ENCODE assay signal across 27 cellular contexts in the genomic region with DNA sequence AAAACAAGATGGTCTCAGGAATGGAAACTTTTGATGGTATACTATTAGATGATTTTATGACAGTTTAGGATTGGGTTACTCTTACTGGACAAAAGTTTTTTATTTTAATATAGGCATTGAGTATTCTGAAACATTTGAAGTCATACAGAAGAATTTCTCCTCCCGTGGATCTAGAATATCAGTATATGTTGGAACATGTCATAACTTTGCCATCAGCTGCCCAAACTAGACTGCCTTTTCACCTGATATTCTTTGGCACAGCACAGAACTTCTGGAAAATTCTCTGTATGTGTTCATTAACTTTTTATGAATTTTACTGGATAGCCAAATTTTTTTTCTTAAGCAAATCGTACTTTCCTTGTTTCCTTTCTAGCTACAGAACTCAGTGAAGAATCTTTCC.
DNase-seq lines count a peak whose midpoint lies in the region; ATAC-seq, FAIRE-seq and TF ChIP-seq lines count a peak whose summit lies in the region.
"Had no signal": no experiment of that assay in that cellular context is flagged by ENCODE, and none has a peak within 500 bp of the region (broad histone marks: within the 10 kb centered on the region; RNA-seq: fewer than 3 reads in every experiment).

No MANE protein-coding gene starts in this region.

- peaks cover 0 to 1% (median 0%) of the 10 kb centered on the region in 7 donors for H3K9me3 Mint-ChIP-seq in CD14-positive monocyte
- H3K9me3 Mint-ChIP-seq: CD4-positive, alpha-beta memory T cell; CD4-positive, CD25-positive, alpha-beta regulatory T cell; CD8-positive, alpha-beta memory T cell had no signal

- H3F3A ChIP-seq in SK-N-SH (replicated peaks; ENCODE audit: insufficient read depth) = peaks cover 9% of the 10 kb centered on the region

- no peak for TF ChIP-seq EP300 in SK-N-SH (IDR thresholded peaks at IDR 0.05; ENCODE audit: borderline replicate concordance in 1 of 2, low read depth in 1 of 2, low read length in 1 of 2)

- dilution Hi-C loops in keratinocyte (cut with MboI; ENCODE audit: extremely low pct_ligation_motif_present, low sequenced_read_pairs) = no loop called here

- POLR2A ChIA-PET in SK-N-SH (lab: Yijun Ruan, JAX) = no interaction called here

- H3K27me3 ChIP-seq in SK-N-SH (ENCODE audit: insufficient read depth) = no peaks in the 10 kb centered on the region
- H3K27me3 ChIP-seq in bronchial epithelial cell (ENCODE audit: control insufficient read depth, insufficient read depth, low read length) = no peaks in the 10 kb centered on the region
- no peaks in the 10 kb centered on the region for H3K27me3 ChIP-seq in foreskin keratinocyte
- no peaks in the 10 kb centered on the region for H3K27me3 ChIP-seq in keratinocyte (ENCODE audit: control insufficient read depth, extremely low read depth, insufficient read depth, low read length)
- H3K27me3 ChIP-seq: BLaER1 treated with 17β-estradiol and CSF1 and Interleukin-3, amounts not matched to agents 10 nM and 100 nM had no signal

- intact Hi-C loops in CD14-positive monocyte (cut with micrococcal nuclease) = no loop called here

- H4K20me1 ChIP-seq in SK-N-SH (ENCODE audit: insufficient read depth) (no peaks in the 10 kb centered on the region), keratinocyte (ENCODE audit: control insufficient read depth, extremely low read depth, insufficient read depth, low read length) (no peaks in the 10 kb centered on the region)
- H4K20me1 ChIP-seq: BLaER1 treated with 17β-estradiol and CSF1 and Interleukin-3, amounts not matched to agents 10 nM and 100 nM had no signal

- WGBS in SK-N-SH (ENCODE audit: low lambda C conversion rate) = 95% methylated on average over 2 of the region's 2 CpGs

- DNase-seq in SK-N-SH (no peak), bronchial epithelial cell (ENCODE audit: low read depth) (peak; percentile 68), foreskin keratinocyte (peak; percentile 7 to 47), keratinocyte (ENCODE audit: low read depth, low spot score) (no peak), CD14-positive monocyte (ENCODE audit: low spot score) (no peak), NCI-H510A (lab: John Stamatoyannopoulos, UW) (no peak)
- DNase-seq: AML-193; CD4-positive, alpha-beta memory T cell; CD4-positive, CD25-positive, alpha-beta regulatory T cell; CD8-positive, alpha-beta memory T cell; COR-L47; DMS 273 treated with DMSO at 0.1 percent for 48 hours; DMS153; DMS53; DMS79; DND-41; EL; GDM1 had no signal

- ATAC-seq in SK-N-SH treated with all-trans-retinoic acid at 6 μM for 48 hours (no peak), foreskin keratinocyte (no peak)
- ATAC-seq: A549, GM12878 had no signal

- no peak for TF ChIP-seq RAD21 in SK-N-SH (IDR thresholded peaks at IDR 0.05; ENCODE audit: low read length)

- no peak for FAIRE-seq in bronchial epithelial cell (lab: Jason Lieb, UNC)
- FAIRE-seq in keratinocyte (lab: Jason Lieb, UNC) = peak; percentile 79
- FAIRE-seq: GM12878, GM12892, GM18507 had no signal

- H3K9ac ChIP-seq in SK-N-SH (no peak overlapping the region), keratinocyte (ENCODE audit: control insufficient read depth, extremely low read depth, insufficient read depth, low read length) (no peak overlapping the region)
- H3K9ac ChIP-seq: BLaER1 treated with 17β-estradiol and CSF1 and Interleukin-3, amounts not matched to agents 10 nM and 100 nM had no signal

- CTCF ChIA-PET in SK-N-SH (lab: Yijun Ruan, JAX) = no interaction called here

- H3K4me1 ChIP-seq in SK-N-SH (ENCODE audit: control insufficient read depth in 1 of 2, insufficient read depth in 2 of 2, low read depth in 1 of 2, low read length in 1 of 2) = no peaks in the 10 kb centered on the region
- H3K4me1 ChIP-seq in foreskin keratinocyte = no peaks in the 10 kb centered on the region
- peaks cover 3% of the 10 kb centered on the region for H3K4me1 ChIP-seq in keratinocyte (ENCODE audit: control insufficient read depth, extremely low read depth, insufficient read depth, low read length)
- H3K4me1 ChIP-seq: A549 had no signal

- H3K4me2 ChIP-seq in SK-N-SH (no peak overlapping the region), keratinocyte (ENCODE audit: control insufficient read depth, extremely low read depth, insufficient read depth, low read depth, low read length) (no peak overlapping the region)
- H3K4me2 ChIP-seq: A549; BLaER1 treated with 17β-estradiol and CSF1 and Interleukin-3, amounts not matched to agents 10 nM and 100 nM had no signal

- H3K27ac ChIP-seq in SK-N-SH (ENCODE audit: low read depth in 2 of 2, low read length in 1 of 2) (no peak overlapping the region), foreskin keratinocyte (no peak overlapping the region), keratinocyte (ENCODE audit: control insufficient read depth, insufficient read depth, low read length) (no peak overlapping the region)
- H3K27ac ChIP-seq: 22Rv1; A549; BLaER1 treated with 17β-estradiol and CSF1 and Interleukin-3, amounts not matched to agents 10 nM and 100 nM; C4-2B had no signal

- no peaks in the 10 kb centered on the region for H3K9me3 ChIP-seq in SK-N-SH
- no peaks in the 10 kb centered on the region for H3K9me3 ChIP-seq in keratinocyte (ENCODE audit: control insufficient read depth, low read depth, low read length)
- H3K9me3 ChIP-seq: A549; BLaER1 treated with 17β-estradiol and CSF1 and Interleukin-3, amounts not matched to agents 10 nM and 100 nM had no signal

- TF ChIP-seq CTCF in SK-N-SH (IDR thresholded peaks at IDR 0.05) (no peak), bronchial epithelial cell (IDR thresholded peaks at IDR 0.05; ENCODE audit: insufficient read depth, low read length, severe bottlenecking) (no peak), foreskin keratinocyte (conservative IDR thresholded peaks at IDR 0.05) (no peak), keratinocyte (optimal IDR thresholded peaks at IDR 0.05 in 1 of 3, IDR thresholded peaks at IDR 0.05 in 1 of 3, conservative IDR thresholded peaks at IDR 0.05 in 1 of 3; ENCODE audit: extremely low read depth in 1 of 3, insufficient read depth in 2 of 3, low read length in 3 of 3) (no peak), CD14-positive monocyte (IDR thresholded peaks at IDR 0.05) (no peak)

- H2AFZ ChIP-seq in SK-N-SH (ENCODE audit: low read depth) = 0 out of 2 replicates have a peak overlapping the region, but pooled peaks have one; percentile 11
- no peak overlapping the region for H2AFZ ChIP-seq in keratinocyte (ENCODE audit: control insufficient read depth, low read length)

- H3K9me1 ChIP-seq in keratinocyte (ENCODE audit: control insufficient read depth, extremely low read depth, insufficient read depth, low read length) = no peaks in the 10 kb centered on the region

- no peak overlapping the region for H3K27ac Mint-ChIP-seq in CD14-positive monocyte
- H3K27ac Mint-ChIP-seq: B cell; CD4-positive, alpha-beta memory T cell; CD8-positive, alpha-beta memory T cell had no signal

- peaks cover 43 to 69% of the 10 kb centered on the region in 2 donors for H3K36me3 Mint-ChIP-seq in CD14-positive monocyte

- H3K36me3 ChIP-seq in SK-N-SH (replicated peaks in 1 of 2; ENCODE audit: control insufficient read depth in 1 of 2, insufficient read depth in 2 of 2, low read length in 1 of 2) (peaks cover 12 to 29% of the 10 kb centered on the region in 2 experiments), bronchial epithelial cell (ENCODE audit: control insufficient read depth, insufficient read depth, low read length) (peaks cover 1% of the 10 kb centered on the region), keratinocyte (ENCODE audit: control insufficient read depth in 2 of 2, extremely low read depth in 1 of 2, insufficient read depth in 2 of 2, low read length in 2 of 2) (peaks cover 0 to 8% of the 10 kb centered on the region in 2 experiments)

- no peak overlapping the region for H3K4me3 Mint-ChIP-seq in CD14-positive monocyte
- H3K4me3 Mint-ChIP-seq: B cell; CD4-positive, alpha-beta memory T cell; CD4-positive, CD25-positive, alpha-beta regulatory T cell; CD8-positive, alpha-beta memory T cell had no signal

- H3K4me1 Mint-ChIP-seq in CD14-positive monocyte = no peaks in the 10 kb centered on the region
- H3K4me1 Mint-ChIP-seq: B cell; CD8-positive, alpha-beta memory T cell had no signal

- H3K27me3 Mint-ChIP-seq in CD14-positive monocyte (ENCODE audit: low read depth in 3 of 3) = peaks cover 0 to 3% (median 0%) of the 10 kb centered on the region in 3 donors
- H3K27me3 Mint-ChIP-seq: B cell; CD4-positive, alpha-beta memory T cell; CD4-positive, CD25-positive, alpha-beta regulatory T cell; CD8-positive, alpha-beta memory T cell had no signal

- H3K9me2 ChIP-seq in SK-N-SH = no peaks in the 10 kb centered on the region

- no peaks in the 10 kb centered on the region for H3K79me2 ChIP-seq in SK-N-SH (ENCODE audit: insufficient read depth)
- no peaks in the 10 kb centered on the region for H3K79me2 ChIP-seq in keratinocyte (ENCODE audit: control insufficient read depth, insufficient read depth, low read length)

- H3K4me3 ChIP-seq in SK-N-SH (ENCODE audit: low read depth in 2 of 2, low read length in 1 of 2) (no peak overlapping the region), bronchial epithelial cell (ENCODE audit: low read depth, low read length) (no peak overlapping the region), keratinocyte (ENCODE audit: control insufficient read depth in 2 of 3, extremely low read depth in 1 of 3, insufficient read depth in 2 of 3, low read depth in 1 of 3, low read length in 3 of 3) (no peak overlapping the region)
- H3K4me3 ChIP-seq: A549; BLaER1 treated with 17β-estradiol and CSF1 and Interleukin-3, amounts not matched to agents 10 nM and 100 nM; GM12878 had no signal

TF ChIP-seq in SK-N-SH, 30 proteins besides CTCF, POLR2A, EP300 and RAD21 (continues in another document):
- TF ChIP-seq GATA2 (CRISPR knock-in tag; IDR thresholded peaks at IDR 0.05) = no peak
- TF ChIP-seq FOXM1 (IDR thresholded peaks at IDR 0.05; ENCODE audit: low read depth) = no peak
- no peak for TF ChIP-seq RCOR1 (IDR thresholded peaks at IDR 0.05; ENCODE audit: low read length)
- TF ChIP-seq JUND (IDR thresholded peaks at IDR 0.05) = no peak
- no peak for TF ChIP-seq GABPA (IDR thresholded peaks at IDR 0.05; ENCODE audit: low read depth)
- no peak for TF ChIP-seq TCF12 (IDR thresholded peaks at IDR 0.05)
- TF ChIP-seq FOXJ3 (CRISPR knock-in tag; IDR thresholded peaks at IDR 0.05) = no peak
- TF ChIP-seq ELF1 (IDR thresholded peaks at IDR 0.05) = no peak
- no peak for TF ChIP-seq NFIC (IDR thresholded peaks at IDR 0.05; ENCODE audit: borderline replicate concordance)

TF ChIP-seq in SK-N-SH treated with all-trans-retinoic acid at 6 μM for 48 hours, 23 proteins besides CTCF, POLR2A, EP300 and RAD21 (continues in another document):
- TF ChIP-seq ZNF565 (CRISPR knock-in tag; conservative IDR thresholded peaks at IDR 0.05; ENCODE audit: low read depth) (no peak), SNAI2 (CRISPR knock-in tag; IDR thresholded peaks at IDR 0.05) (no peak), OSR1 (CRISPR knock-in tag; IDR thresholded peaks at IDR 0.05) (no peak), TCF4 (CRISPR knock-in tag; IDR thresholded peaks at IDR 0.05; ENCODE audit: borderline replicate concordance) (no peak)

Comparison
In these comparisons a context has a peak if more than half of its experiments do, and no peak if none do; other contexts are left out.
1. DNase-seq: peak in bronchial epithelial cell (single experiment) and foreskin keratinocyte (2 of 2); none in SK-N-SH (single experiment), keratinocyte (single experiment), CD14-positive monocyte (single experiment) and NCI-H510A (single experiment).